Comparison of ENCODE assay signal across 8 cellular contexts in the genomic region with DNA sequence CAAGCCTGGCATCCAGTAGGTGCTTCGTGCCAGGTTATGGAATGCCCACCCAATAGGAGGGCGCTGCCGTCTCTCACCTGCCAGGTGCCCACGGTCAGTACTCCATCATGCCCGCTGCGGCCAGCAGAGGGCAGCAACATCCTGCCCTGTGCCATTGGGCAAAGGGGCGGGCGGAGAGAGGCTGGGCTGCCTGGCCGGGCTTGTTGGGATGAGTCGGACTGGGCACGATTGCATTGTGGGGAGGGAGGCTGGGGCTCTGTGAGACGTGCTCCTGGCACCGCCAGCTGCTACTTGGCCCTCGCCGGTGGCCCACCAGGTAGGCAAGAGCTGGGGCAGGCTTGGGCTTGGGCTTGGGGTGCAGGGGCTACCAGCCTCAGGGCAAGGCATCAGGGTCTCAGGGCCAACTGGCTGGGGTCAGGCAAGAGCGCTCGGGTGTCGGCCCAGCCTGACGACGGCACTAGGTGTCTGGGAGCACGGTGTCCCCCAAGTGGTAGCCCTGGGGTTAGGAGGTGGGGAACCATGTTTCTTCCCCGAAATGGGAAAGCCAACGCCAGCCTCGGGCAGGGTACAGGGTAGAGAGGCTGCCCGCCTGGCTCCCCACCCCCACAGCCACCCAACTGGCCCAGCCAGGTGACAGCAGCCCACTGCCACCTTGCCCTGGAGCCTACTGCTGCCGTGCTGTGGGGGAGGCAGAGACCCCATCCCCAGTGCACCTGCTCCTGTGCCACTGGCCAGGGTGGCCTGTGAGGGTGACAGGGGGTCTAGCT. TPM values are rescaled to one million over a fixed set of nuclear protein-coding genes. Genes with fewer than 3 reads are reported as not detected.
DNase-seq lines count a peak whose midpoint lies in the region; ATAC-seq and TF ChIP-seq lines count a peak whose summit lies in the region.

Gene PLXNB3 (plus strand): TSS at position 261 of the 767 bp plus-strand sequence. CDS start 1,287 bp downstream, outside the sequence.

- H2BK5ac ChIP-seq in H9 (ENCODE audit: insufficient read length, low read length), result no peak within 1 kb of the TSS

- H2BK12ac ChIP-seq in H9 (ENCODE audit: insufficient read length, low read depth, low read length), result no peak within 1 kb of the TSS

- no peak within 1 kb of the TSS for H2BK20ac ChIP-seq in H9 (ENCODE audit: low read depth, low read length, poor library complexity, severe bottlenecking)

- H3K4me2 ChIP-seq in H9 (ENCODE audit: insufficient read depth, insufficient read length, low read length), result no peak within 1 kb of the TSS

- H3K4me1 Mint-ChIP-seq in H9, result peaks cover 4 to 6% of the 10 kb centered on the region in 2 experiments; a peak in 3 of 4 replicates

- H4K20me1 ChIP-seq in H9 (ENCODE audit: control insufficient read depth, insufficient read depth, insufficient read length), result no peaks in the 10 kb centered on the region

- no peak within 1 kb of the TSS for H3T11ph ChIP-seq in H9 (ENCODE audit: low read length)

- H3K18ac ChIP-seq in H9 (ENCODE audit: insufficient read length, low read depth, low read length), result no peak within 1 kb of the TSS

- WGBS in H9 (ENCODE audit: extremely low coverage, insufficient read length, low lambda C conversion rate), result no CpG with 5 or more reads among the region's 26 CpGs

- TF ChIP-seq CTCF in H9 (conservative IDR thresholded peaks at IDR 0.05), result peak; percentile 83

- no peak within 1 kb of the TSS for H4K5ac ChIP-seq in H9 (ENCODE audit: insufficient read length, low read depth, low read length)

- peaks cover 51 to 65% of the 10 kb centered on the region in 2 experiments for H3K9me3 Mint-ChIP-seq in H9

- H2AK5ac ChIP-seq in H9 (ENCODE audit: insufficient read length, low read length), result no peak within 1 kb of the TSS

- H3K14ac ChIP-seq in H9 (ENCODE audit: insufficient read depth, low read length), result no peak within 1 kb of the TSS; the same call in 1 of the 2 replicates

- H2BK15ac ChIP-seq in H9 (ENCODE audit: low read depth, low read length), result no peak within 1 kb of the TSS

- H3K79me2 ChIP-seq in H9 (ENCODE audit: insufficient read depth, low read length), result no peaks in the 10 kb centered on the region

- DNase-seq in COR-L47 (lab: John Stamatoyannopoulos, UW) (peak; percentile 68), H9 (peak; percentile 80), NCI-H2227 (lab: John Stamatoyannopoulos, UW; ENCODE audit: unreplicated experiment) (peak; percentile 86), cerebellum (ENCODE audit: low spot score) (peak; percentile 83), left kidney (ENCODE audit: low read depth, low spot score) (peak; percentile 86)
- peak; percentile 82 for DNase-seq in activated CD4-positive, alpha-beta T cell treated with anti-CD3 and anti-CD28 coated beads for 48 hours
- peak; percentile 58 for DNase-seq in stimulated activated CD4-positive, alpha-beta T cell treated with anti-CD3 and anti-CD28 coated beads, Interleukin-2, amount 100 ng/mL, for 4 hours (ENCODE audit: low read depth)

- H3K79me1 ChIP-seq in H9 (ENCODE audit: insufficient read depth, low read depth, low read length, poor library complexity, severe bottlenecking), result no peaks in the 10 kb centered on the region

- no peak for ATAC-seq in HG03457 (IDR thresholded peaks at IDR 0.05; ENCODE audit: unreplicated experiment)

- H3K9ac ChIP-seq in H9 (ENCODE audit: extremely low read depth, insufficient read length, low read length), result no peak within 1 kb of the TSS

- no peak within 1 kb of the TSS for H4K8ac ChIP-seq in H9 (replicated peaks; ENCODE audit: insufficient read length, low read depth, low read length)

- no peak within 1 kb of the TSS for H3K4ac ChIP-seq in H9 (ENCODE audit: low read depth, low read length)

- no peak within 1 kb of the TSS for H3K23ac ChIP-seq in H9 (ENCODE audit: insufficient read length, low read depth, low read length)

- H3K4me1 ChIP-seq in H9 (ENCODE audit: insufficient read depth, low read length), result no peaks in the 10 kb centered on the region

- no peaks in the 10 kb centered on the region for H3K27me3 ChIP-seq in H9 (ENCODE audit: insufficient read depth, low read length)

- peaks cover 7% of the 10 kb centered on the region for H3K9me3 ChIP-seq in H9 (ENCODE audit: control insufficient read depth, low read depth, low read length)

- H2AFZ ChIP-seq in H9 (ENCODE audit: low read length), result no peak within 1 kb of the TSS

- H3K27me3 Mint-ChIP-seq in H9 (ENCODE audit: low read depth), result peaks cover 10% of the 10 kb centered on the region

- no peak within 1 kb of the TSS for H3K27ac ChIP-seq in H9 (ENCODE audit: insufficient read length, low read depth, low read length)

- peak within 1 kb of the TSS in 1 of 2 experiments; percentile 55; a peak in 1 of 5 replicates for H3K4me3 Mint-ChIP-seq in H9

- peaks cover 0 to 3% (median 2%) of the 10 kb centered on the region in 3 experiments; a peak in 4 of 7 replicates for H3K36me3 Mint-ChIP-seq in H9 (ENCODE audit: insufficient read depth in 1 of 3, low read depth in 3 of 3)

- no peak within 1 kb of the TSS for H4K91ac ChIP-seq in H9 (ENCODE audit: insufficient read length, low read depth, low read length)

- H3K23me2 ChIP-seq in H9 (ENCODE audit: insufficient read length, low read depth, low read length, poor library complexity, severe bottlenecking), result no peaks in the 10 kb centered on the region

- no peak within 1 kb of the TSS for H3K27ac Mint-ChIP-seq in H9

- H2BK120ac ChIP-seq in H9 (ENCODE audit: low read depth, low read length, poor library complexity, severe bottlenecking), result no peak within 1 kb of the TSS

- H3K56ac ChIP-seq in H9 (ENCODE audit: insufficient read length, low read depth, low read length), result no peak within 1 kb of the TSS

RNA-seq across cellular contexts. Expression of gene PLXNB3, which starts in this region (rescaled TPM):
- 1.8 and 1.9 TPM in 2 replicates for total RNA-seq in H9 (2021)
- 3.3 TPM for total RNA-seq in cerebellum
